ENCODE assay signal across 8 cellular contexts in genomic region chr10:80465839-80466590, GRCh38. TPM values are rescaled to one million over a fixed set of nuclear protein-coding genes. Genes with fewer than 3 reads are reported as not detected.
DNase-seq lines count a peak whose midpoint lies in the region; ATAC-seq and TF ChIP-seq lines count a peak whose summit lies in the region.

No MANE protein-coding gene starts in this region.

- H3K79me2 ChIP-seq in SU-DHL-6 (ENCODE audit: insufficient read depth, low read length), result no peaks in the 10 kb centered on the region

- peak overlapping the region; percentile 60 for H3K27ac ChIP-seq in SU-DHL-6 (ENCODE audit: low read depth, low read length)

- peak overlapping the region; percentile 20 for H3K4me2 ChIP-seq in SU-DHL-6 (ENCODE audit: low read depth, low read length, poor library complexity, severe bottlenecking)

- H2AFZ ChIP-seq in SU-DHL-6 (ENCODE audit: low read depth, low read length, severe bottlenecking), result no peak overlapping the region

- peaks cover 35% of the 10 kb centered on the region for H3K36me3 Mint-ChIP-seq in stimulated activated effector memory CD8-positive, alpha-beta T cell treated with anti-CD3 and anti-CD28 coated beads, Interleukin-12 subunit alpha, Interleukin-12 subunit beta, amount 100 ng/mL, for 72 hours

- H3K27me3 ChIP-seq in SU-DHL-6 (ENCODE audit: low read length), result no peaks in the 10 kb centered on the region
- peaks cover 1% of the 10 kb centered on the region; the same call in 1 of the 2 replicates for H3K27me3 ChIP-seq in H7 (ENCODE audit: control insufficient read depth, insufficient read depth, low read length)

- H3F3A ChIP-seq in SU-DHL-6 (ENCODE audit: insufficient read depth), result no peaks in the 10 kb centered on the region

- no peak for TF ChIP-seq CTCF in SU-DHL-6 (IDR thresholded peaks at IDR 0.05; ENCODE audit: insufficient read depth, low read length, poor library complexity, severe bottlenecking)

- H3K4me3 Mint-ChIP-seq in stimulated activated effector memory CD8-positive, alpha-beta T cell treated with anti-CD3 and anti-CD28 coated beads, Interleukin-12 subunit alpha, Interleukin-12 subunit beta, amount 100 ng/mL, for 72 hours, result peak overlapping the region; percentile 65

- no peaks in the 10 kb centered on the region for H3K9me2 ChIP-seq in SU-DHL-6 (replicated peaks; ENCODE audit: insufficient read depth, low read length)

- no peaks in the 10 kb centered on the region; the same call in 1 of the 2 replicates for H4K20me1 ChIP-seq in SU-DHL-6 (ENCODE audit: low read depth, low read length)

- H3K36me3 ChIP-seq in SU-DHL-6 (ENCODE audit: low read length), result no peaks in the 10 kb centered on the region
- no peaks in the 10 kb centered on the region for H3K36me3 ChIP-seq in H7 (replicated peaks; ENCODE audit: control insufficient read depth, insufficient read depth, low read length)

- no peaks in the 10 kb centered on the region for H3K9me3 ChIP-seq in SU-DHL-6 (ENCODE audit: insufficient read depth, low read length)

- no peak overlapping the region for H3K9ac ChIP-seq in SU-DHL-6 (ENCODE audit: low read length)

- peak overlapping the region; percentile 80 for H3K27ac Mint-ChIP-seq in stimulated activated effector memory CD8-positive, alpha-beta T cell treated with anti-CD3 and anti-CD28 coated beads, Interleukin-12 subunit alpha, Interleukin-12 subunit beta, amount 100 ng/mL, for 72 hours

- peaks cover 94% of the 10 kb centered on the region for H3K4me1 Mint-ChIP-seq in stimulated activated effector memory CD8-positive, alpha-beta T cell treated with anti-CD3 and anti-CD28 coated beads, Interleukin-12 subunit alpha, Interleukin-12 subunit beta, amount 100 ng/mL, for 72 hours

- H3K9me3 Mint-ChIP-seq in stimulated activated effector memory CD8-positive, alpha-beta T cell treated with anti-CD3 and anti-CD28 coated beads, Interleukin-12 subunit alpha, Interleukin-12 subunit beta, amount 100 ng/mL, for 72 hours, result no peaks in the 10 kb centered on the region

- peak; percentile 56 for DNase-seq in effector CD4-positive, alpha-beta T cell
- DNase-seq in stimulated activated effector memory CD8-positive, alpha-beta T cell treated with anti-CD3 and anti-CD28 coated beads, Interleukin-12 subunit alpha, Interleukin-12 subunit beta, amount 100 ng/mL, for 72 hours (ENCODE audit: low spot score in 2 of 2), result no peak
- DNase-seq in GOT3 (lab: John Stamatoyannopoulos, UW), result no peak
- DNase-seq in dedifferentiated amniotic fluid mesenchymal stem cell (ENCODE audit: extremely low spot score), result no peak
- no peak for DNase-seq in H7
- no peak for DNase-seq in NCI-H187 treated with DMSO at 0.1 percent for 48 hours (lab: John Stamatoyannopoulos, UW)

- H3K4me3 ChIP-seq in SU-DHL-6 (ENCODE audit: insufficient read depth, low read length, poor library complexity, severe bottlenecking) (no peak overlapping the region), H7 (ENCODE audit: insufficient read depth, low read depth, low read length) (no peak overlapping the region)

- ATAC-seq in GM21447 (IDR thresholded peaks at IDR 0.05; ENCODE audit: unreplicated experiment), result peak; percentile 33
- ATAC-seq in stimulated activated effector memory CD8-positive, alpha-beta T cell treated with anti-CD3 and anti-CD28 coated beads, Interleukin-12 subunit alpha, Interleukin-12 subunit beta, amount 100 ng/mL, for 72 hours, result peak; percentile 62

RNA-seq across cellular contexts. Expression of gene TSPAN14, which starts 11.9 kb away (rescaled TPM):
- 36.3 and 37.6 TPM in 2 replicates for total RNA-seq in H7 (2014; rRNA removed; shearing (Covaris generic))

RNA-seq across cellular contexts. Expression of gene PRXL2A, which starts 57.7 kb away (rescaled TPM):
- total RNA-seq in H7 (2014; rRNA removed; shearing (Covaris generic)), result 35.0 and 36.1 TPM in 2 replicates
